In the genomic region with DNA sequence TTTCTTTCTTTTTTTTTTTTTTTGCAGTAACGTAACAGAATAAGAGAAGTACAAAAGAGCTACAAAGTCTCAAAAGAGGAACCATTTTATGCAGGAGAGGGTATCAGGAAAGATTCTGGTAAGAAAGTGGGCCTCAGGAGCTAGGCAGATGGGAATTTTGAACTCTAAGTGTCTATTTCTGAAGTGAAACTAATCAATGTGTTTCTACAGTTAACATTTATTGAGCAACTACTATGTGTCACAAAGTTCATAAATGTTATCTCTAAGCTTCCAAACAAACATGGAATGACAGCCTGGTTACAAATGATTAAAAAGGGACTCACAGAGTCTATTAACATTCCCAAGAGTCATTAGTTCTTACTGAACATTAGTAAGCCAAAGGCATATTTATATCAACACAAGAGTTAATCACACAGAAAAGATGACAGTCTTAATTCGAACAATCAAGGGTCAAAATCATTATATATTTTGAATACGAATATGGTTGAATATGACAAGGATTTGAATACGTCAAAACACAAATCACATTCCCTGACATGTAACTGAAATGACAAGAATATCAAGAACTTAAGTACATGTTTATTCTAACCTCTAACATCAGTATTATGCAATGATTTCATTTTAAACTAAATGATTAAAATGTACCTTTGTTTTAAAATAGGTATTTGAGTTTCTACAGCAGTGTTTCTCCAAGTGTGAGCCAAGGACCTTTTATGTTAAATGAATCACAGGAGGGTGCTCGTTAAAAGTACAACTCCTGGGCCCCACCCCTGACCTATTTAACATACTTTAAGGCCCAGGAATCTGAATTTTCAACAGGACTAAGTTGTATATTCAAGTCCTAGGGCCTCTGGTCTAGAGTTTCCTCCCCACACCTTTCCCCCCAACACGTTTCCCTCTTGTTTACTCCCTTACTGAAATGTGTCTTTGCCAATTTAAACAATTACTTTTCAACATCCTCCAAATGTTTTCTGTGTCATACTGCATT, we compare ENCODE assay signal across 1 cellular context.
TF ChIP-seq lines count a peak whose summit lies in the region.

No MANE protein-coding gene starts in this region.

TF ChIP-seq in HepG2, 621 proteins besides CTCF, POLR2A, EP300 and RAD21 (continued from another document):
- TF ChIP-seq, protein P1, sequence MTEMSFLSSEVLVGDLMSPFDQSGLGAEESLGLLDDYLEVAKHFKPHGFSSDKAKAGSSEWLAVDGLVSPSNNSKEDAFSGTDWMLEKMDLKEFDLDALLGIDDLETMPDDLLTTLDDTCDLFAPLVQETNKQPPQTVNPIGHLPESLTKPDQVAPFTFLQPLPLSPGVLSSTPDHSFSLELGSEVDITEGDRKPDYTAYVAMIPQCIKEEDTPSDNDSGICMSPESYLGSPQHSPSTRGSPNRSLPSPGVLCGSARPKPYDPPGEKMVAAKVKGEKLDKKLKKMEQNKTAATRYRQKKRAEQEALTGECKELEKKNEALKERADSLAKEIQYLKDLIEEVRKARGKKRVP (CRISPR knock-in tag; IDR thresholded peaks at IDR 0.05): 0 out of 4 replicates have a peak, but pooled peaks of 1 of the 2 experiments have one; percentile 27
- TF ChIP-seq, protein P2, sequence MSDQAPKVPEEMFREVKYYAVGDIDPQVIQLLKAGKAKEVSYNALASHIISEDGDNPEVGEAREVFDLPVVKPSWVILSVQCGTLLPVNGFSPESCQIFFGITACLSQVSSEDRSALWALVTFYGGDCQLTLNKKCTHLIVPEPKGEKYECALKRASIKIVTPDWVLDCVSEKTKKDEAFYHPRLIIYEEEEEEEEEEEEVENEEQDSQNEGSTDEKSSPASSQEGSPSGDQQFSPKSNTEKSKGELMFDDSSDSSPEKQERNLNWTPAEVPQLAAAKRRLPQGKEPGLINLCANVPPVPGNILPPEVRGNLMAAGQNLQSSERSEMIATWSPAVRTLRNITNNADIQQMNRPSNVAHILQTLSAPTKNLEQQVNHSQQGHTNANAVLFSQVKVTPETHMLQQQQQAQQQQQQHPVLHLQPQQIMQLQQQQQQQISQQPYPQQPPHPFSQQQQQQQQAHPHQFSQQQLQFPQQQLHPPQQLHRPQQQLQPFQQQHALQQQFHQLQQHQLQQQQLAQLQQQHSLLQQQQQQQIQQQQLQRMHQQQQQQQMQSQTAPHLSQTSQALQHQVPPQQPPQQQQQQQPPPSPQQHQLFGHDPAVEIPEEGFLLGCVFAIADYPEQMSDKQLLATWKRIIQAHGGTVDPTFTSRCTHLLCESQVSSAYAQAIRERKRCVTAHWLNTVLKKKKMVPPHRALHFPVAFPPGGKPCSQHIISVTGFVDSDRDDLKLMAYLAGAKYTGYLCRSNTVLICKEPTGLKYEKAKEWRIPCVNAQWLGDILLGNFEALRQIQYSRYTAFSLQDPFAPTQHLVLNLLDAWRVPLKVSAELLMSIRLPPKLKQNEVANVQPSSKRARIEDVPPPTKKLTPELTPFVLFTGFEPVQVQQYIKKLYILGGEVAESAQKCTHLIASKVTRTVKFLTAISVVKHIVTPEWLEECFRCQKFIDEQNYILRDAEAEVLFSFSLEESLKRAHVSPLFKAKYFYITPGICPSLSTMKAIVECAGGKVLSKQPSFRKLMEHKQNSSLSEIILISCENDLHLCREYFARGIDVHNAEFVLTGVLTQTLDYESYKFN (CRISPR knock-in tag; conservative IDR thresholded peaks at IDR 0.05): peak; percentile 34; the same call in 1 of the 2 replicates
- TF ChIP-seq ZNF7 (CRISPR knock-in tag; IDR thresholded peaks at IDR 0.05): peak; percentile 69; the same call in 1 of the 2 replicates
- peak; percentile 33; the same call in 1 of the 2 replicates for TF ChIP-seq TARDBP (CRISPR knock-in tag; IDR thresholded peaks at IDR 0.05)
- TF ChIP-seq PPARG (CRISPR knock-in tag; conservative IDR thresholded peaks at IDR 0.05): peak; percentile 83
- TF ChIP-seq, protein P3, sequence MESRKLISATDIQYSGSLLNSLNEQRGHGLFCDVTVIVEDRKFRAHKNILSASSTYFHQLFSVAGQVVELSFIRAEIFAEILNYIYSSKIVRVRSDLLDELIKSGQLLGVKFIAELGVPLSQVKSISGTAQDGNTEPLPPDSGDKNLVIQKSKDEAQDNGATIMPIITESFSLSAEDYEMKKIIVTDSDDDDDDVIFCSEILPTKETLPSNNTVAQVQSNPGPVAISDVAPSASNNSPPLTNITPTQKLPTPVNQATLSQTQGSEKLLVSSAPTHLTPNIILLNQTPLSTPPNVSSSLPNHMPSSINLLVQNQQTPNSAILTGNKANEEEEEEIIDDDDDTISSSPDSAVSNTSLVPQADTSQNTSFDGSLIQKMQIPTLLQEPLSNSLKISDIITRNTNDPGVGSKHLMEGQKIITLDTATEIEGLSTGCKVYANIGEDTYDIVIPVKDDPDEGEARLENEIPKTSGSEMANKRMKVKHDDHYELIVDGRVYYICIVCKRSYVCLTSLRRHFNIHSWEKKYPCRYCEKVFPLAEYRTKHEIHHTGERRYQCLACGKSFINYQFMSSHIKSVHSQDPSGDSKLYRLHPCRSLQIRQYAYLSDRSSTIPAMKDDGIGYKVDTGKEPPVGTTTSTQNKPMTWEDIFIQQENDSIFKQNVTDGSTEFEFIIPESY (CRISPR knock-in tag; IDR thresholded peaks at IDR 0.05): no peak
- TF ChIP-seq CREM (IDR thresholded peaks at IDR 0.05): peak; percentile 22; the same call in 1 of the 2 replicates
- TF ChIP-seq CREM (CRISPR knock-in tag; IDR thresholded peaks at IDR 0.05): no peak
- TF ChIP-seq GATAD2A (CRISPR knock-in tag; IDR thresholded peaks at IDR 0.05): peak; percentile 67
- peak; percentile 55 for TF ChIP-seq HNF4A (CRISPR knock-in tag; IDR thresholded peaks at IDR 0.05)
- peak; percentile 44; the same call in 1 of the 2 replicates for TF ChIP-seq CHD4 (IDR thresholded peaks at IDR 0.05; ENCODE audit: borderline replicate concordance, low read length)
- TF ChIP-seq, protein P4, sequence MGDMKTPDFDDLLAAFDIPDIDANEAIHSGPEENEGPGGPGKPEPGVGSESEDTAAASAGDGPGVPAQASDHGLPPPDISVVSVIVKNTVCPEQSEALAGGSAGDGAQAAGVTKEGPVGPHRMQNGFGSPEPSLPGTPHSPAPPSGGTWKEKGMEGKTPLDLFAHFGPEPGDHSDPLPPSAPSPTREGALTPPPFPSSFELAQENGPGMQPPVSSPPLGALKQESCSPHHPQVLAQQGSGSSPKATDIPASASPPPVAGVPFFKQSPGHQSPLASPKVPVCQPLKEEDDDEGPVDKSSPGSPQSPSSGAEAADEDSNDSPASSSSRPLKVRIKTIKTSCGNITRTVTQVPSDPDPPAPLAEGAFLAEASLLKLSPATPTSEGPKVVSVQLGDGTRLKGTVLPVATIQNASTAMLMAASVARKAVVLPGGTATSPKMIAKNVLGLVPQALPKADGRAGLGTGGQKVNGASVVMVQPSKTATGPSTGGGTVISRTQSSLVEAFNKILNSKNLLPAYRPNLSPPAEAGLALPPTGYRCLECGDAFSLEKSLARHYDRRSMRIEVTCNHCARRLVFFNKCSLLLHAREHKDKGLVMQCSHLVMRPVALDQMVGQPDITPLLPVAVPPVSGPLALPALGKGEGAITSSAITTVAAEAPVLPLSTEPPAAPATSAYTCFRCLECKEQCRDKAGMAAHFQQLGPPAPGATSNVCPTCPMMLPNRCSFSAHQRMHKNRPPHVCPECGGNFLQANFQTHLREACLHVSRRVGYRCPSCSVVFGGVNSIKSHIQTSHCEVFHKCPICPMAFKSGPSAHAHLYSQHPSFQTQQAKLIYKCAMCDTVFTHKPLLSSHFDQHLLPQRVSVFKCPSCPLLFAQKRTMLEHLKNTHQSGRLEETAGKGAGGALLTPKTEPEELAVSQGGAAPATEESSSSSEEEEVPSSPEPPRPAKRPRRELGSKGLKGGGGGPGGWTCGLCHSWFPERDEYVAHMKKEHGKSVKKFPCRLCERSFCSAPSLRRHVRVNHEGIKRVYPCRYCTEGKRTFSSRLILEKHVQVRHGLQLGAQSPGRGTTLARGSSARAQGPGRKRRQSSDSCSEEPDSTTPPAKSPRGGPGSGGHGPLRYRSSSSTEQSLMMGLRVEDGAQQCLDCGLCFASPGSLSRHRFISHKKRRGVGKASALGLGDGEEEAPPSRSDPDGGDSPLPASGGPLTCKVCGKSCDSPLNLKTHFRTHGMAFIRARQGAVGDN (CRISPR knock-in tag; IDR thresholded peaks at IDR 0.05): no peak
